Comparison of ENCODE assay signal across 22 cellular contexts in genomic region chr16:49580751-49581303, GRCh38.
DNase-seq lines count a peak whose midpoint lies in the region; ATAC-seq and TF ChIP-seq lines count a peak whose summit lies in the region.
"Had no signal": no experiment of that assay in that cellular context is flagged by ENCODE, and none has a peak within 500 bp of the region (broad histone marks: within the 10 kb centered on the region; RNA-seq: fewer than 3 reads in every experiment).

No MANE protein-coding gene starts in this region.

- H3K27me3 Mint-ChIP-seq in brain: peaks cover 47% of the 10 kb centered on the region
- H3K27me3 Mint-ChIP-seq in activated T-helper 1 cell treated with anti-CD3 and anti-CD28 coated beads, Interleukin-12 subunit alpha, Interleukin-12 subunit beta, Interleukin-2, Interleukin-4 antibody, amounts not matched to agents 30 ng/mL and 10 ng/mL and 1 ng/mL, durations not matched to agents 14 hours and 24 hours and 36 hours (ENCODE audit: insufficient read depth): no peaks in the 10 kb centered on the region
- H3K27me3 Mint-ChIP-seq: activated CD4-positive, alpha-beta T cell treated with anti-CD3 and anti-CD28 coated beads for 36 hours; activated naive CD8-positive, alpha-beta T cell; naive thymus-derived CD4-positive, alpha-beta T cell; stimulated activated naive CD8-positive, alpha-beta T cell treated with anti-CD3 and anti-CD28 coated beads, Interleukin-15, amount 100 ng/mL, for 72 hours had no signal

- TF ChIP-seq CTCF in IMR-90 (conservative IDR thresholded peaks at IDR 0.05; ENCODE audit: low read depth, low read length): no peak
- TF ChIP-seq CTCF in brain (conservative IDR thresholded peaks at IDR 0.05): no peak
- TF ChIP-seq CTCF in stomach (IDR thresholded peaks at IDR 0.05): no peak

- no peaks in the 10 kb centered on the region for H3K36me3 ChIP-seq in IMR-90 (ENCODE audit: control insufficient read depth, insufficient read depth, low read length)
- H3K36me3 ChIP-seq in mesenchymal stem cell (ENCODE audit: control insufficient read depth in 1 of 2, insufficient read depth in 2 of 2, low read depth in 1 of 2, low read length in 2 of 2): no peaks in the 10 kb centered on the region
- H3K36me3 ChIP-seq in stomach: no peaks in the 10 kb centered on the region
- H3K36me3 ChIP-seq: MG63, ovary had no signal

- H4K8ac ChIP-seq in IMR-90 (ENCODE audit: low read depth in 2 of 2, low read length in 2 of 2) (no peak overlapping the region), mesenchymal stem cell (ENCODE audit: low read length) (no peak overlapping the region)

- TF ChIP-seq RAD21 in IMR-90 (IDR thresholded peaks at IDR 0.05; ENCODE audit: low read length): no peak

- H3K27ac Mint-ChIP-seq in brain: peak overlapping the region in 3 of 5 experiments; percentile 39 to 83 (median 67)
- H3K27ac Mint-ChIP-seq in activated T-helper 1 cell treated with anti-CD3 and anti-CD28 coated beads, Interleukin-12 subunit alpha, Interleukin-12 subunit beta, Interleukin-2, Interleukin-4 antibody, amounts not matched to agents 30 ng/mL and 10 ng/mL and 1 ng/mL, durations not matched to agents 14 hours and 24 hours and 36 hours: no peak overlapping the region
- H3K27ac Mint-ChIP-seq: activated CD4-positive, alpha-beta T cell treated with anti-CD3 and anti-CD28 coated beads for 36 hours; activated naive CD8-positive, alpha-beta T cell; naive thymus-derived CD4-positive, alpha-beta T cell had no signal

- H3K79me1 ChIP-seq in IMR-90 (ENCODE audit: low read depth in 1 of 2, low read length in 2 of 2): no peaks in the 10 kb centered on the region
- no peaks in the 10 kb centered on the region for H3K79me1 ChIP-seq in mesenchymal stem cell (replicated peaks; ENCODE audit: low read length, poor library complexity, severe bottlenecking)

- POLR2A ChIA-PET in IMR-90 (lab: Charles Lee; ENCODE audit: unreplicated experiment): no interaction called here

- H3K4me1 ChIP-seq in IMR-90 (ENCODE audit: control insufficient read depth, insufficient read depth, low read length) (no peaks in the 10 kb centered on the region), mesenchymal stem cell (ENCODE audit: control insufficient read depth, insufficient read depth, low read depth, low read length) (no peaks in the 10 kb centered on the region), stomach (peaks cover 0 to 12% (median under 1%) of the 10 kb centered on the region in 4 donors)

- H2BK20ac ChIP-seq in IMR-90 (ENCODE audit: low read depth, low read length): no peak overlapping the region

- dilution Hi-C loops in IMR-90 (cut with HindIII; ENCODE audit: low sequenced_read_pairs, unreplicated experiment): no loop called here

- H4K5ac ChIP-seq in IMR-90 (ENCODE audit: low read depth, low read length): no peak overlapping the region

- no peak overlapping the region for H3K56ac ChIP-seq in IMR-90 (ENCODE audit: extremely low read depth, insufficient read depth, low read length)

- H3K27ac ChIP-seq in IMR-90 (ENCODE audit: insufficient read depth, low read length): no peak overlapping the region
- no peak overlapping the region for H3K27ac ChIP-seq in mesenchymal stem cell (ENCODE audit: low read length, poor library complexity, severe bottlenecking)
- H3K27ac ChIP-seq in stomach: peak overlapping the region in 3 of 5 donors; percentile 28 to 39 (median 33)
- H3K27ac ChIP-seq: C4-2B, HL-60 had no signal

- no peak overlapping the region for H2BK15ac ChIP-seq in IMR-90 (ENCODE audit: low read depth, low read length)
- no peak overlapping the region for H2BK15ac ChIP-seq in mesenchymal stem cell (ENCODE audit: low read depth, poor library complexity, severe bottlenecking)

- H2BK12ac ChIP-seq in mesenchymal stem cell (ENCODE audit: low read length in 2 of 2): no peak overlapping the region

- H3K4me3 Mint-ChIP-seq in brain: no peak overlapping the region
- no peak overlapping the region for H3K4me3 Mint-ChIP-seq in activated T-helper 1 cell treated with anti-CD3 and anti-CD28 coated beads, Interleukin-12 subunit alpha, Interleukin-12 subunit beta, Interleukin-2, Interleukin-4 antibody, amounts not matched to agents 30 ng/mL and 10 ng/mL and 1 ng/mL, durations not matched to agents 14 hours and 24 hours and 36 hours
- H3K4me3 Mint-ChIP-seq: activated CD4-positive, alpha-beta T cell treated with anti-CD3 and anti-CD28 coated beads for 36 hours; activated naive CD8-positive, alpha-beta T cell; naive thymus-derived CD4-positive, alpha-beta T cell; stimulated activated naive CD8-positive, alpha-beta T cell treated with anti-CD3 and anti-CD28 coated beads, Interleukin-15, amount 100 ng/mL, for 72 hours had no signal

- H3K14ac ChIP-seq in IMR-90 (replicated peaks; ENCODE audit: low read depth, low read length) (no peak overlapping the region), mesenchymal stem cell (ENCODE audit: low read length in 2 of 2) (no peak overlapping the region)

- H3K23ac ChIP-seq in IMR-90 (ENCODE audit: low read depth, low read length): no peak overlapping the region
- H3K23ac ChIP-seq in mesenchymal stem cell (ENCODE audit: low read length in 2 of 2): no peak overlapping the region

- H3K4me3 ChIP-seq in IMR-90 (ENCODE audit: insufficient read depth, low read depth, low read length): peak overlapping the region; percentile 23; the same call in 1 of the 2 replicates
- H3K4me3 ChIP-seq in mesenchymal stem cell (ENCODE audit: insufficient read depth in 1 of 2, low read depth in 1 of 2, low read length in 2 of 2): peak overlapping the region in 1 of 2 experiments; percentile 69
- peak overlapping the region in 3 of 4 donors; percentile 0 to 10 (median 9) for H3K4me3 ChIP-seq in stomach
- H3K4me3 ChIP-seq: MG63, ovary, smooth muscle cell had no signal

- H3K9ac ChIP-seq in IMR-90 (ENCODE audit: low read depth, low read length) (no peak overlapping the region), mesenchymal stem cell (ENCODE audit: low read length) (peak overlapping the region; percentile 87)

- peaks cover 81% of the 10 kb centered on the region for H3K4me1 Mint-ChIP-seq in brain
- no peaks in the 10 kb centered on the region for H3K4me1 Mint-ChIP-seq in activated T-helper 1 cell treated with anti-CD3 and anti-CD28 coated beads, Interleukin-12 subunit alpha, Interleukin-12 subunit beta, Interleukin-2, Interleukin-4 antibody, amounts not matched to agents 30 ng/mL and 10 ng/mL and 1 ng/mL, durations not matched to agents 14 hours and 24 hours and 36 hours (ENCODE audit: low read depth)
- H3K4me1 Mint-ChIP-seq: activated CD4-positive, alpha-beta T cell treated with anti-CD3 and anti-CD28 coated beads for 36 hours; naive thymus-derived CD4-positive, alpha-beta T cell; stimulated activated naive CD8-positive, alpha-beta T cell treated with anti-CD3 and anti-CD28 coated beads, Interleukin-15, amount 100 ng/mL, for 72 hours had no signal

- CTCF ChIA-PET in IMR-90 (lab: Yijun Ruan, JAX): no interaction called here

- H2BK120ac ChIP-seq in IMR-90 (ENCODE audit: low read depth, low read length) (no peak overlapping the region), mesenchymal stem cell (ENCODE audit: low read depth, low read length) (no peak overlapping the region)

- in situ Hi-C loops in IMR-90 (cut with MboI; ENCODE audit: low sequenced_read_pairs) (no loop called here), KBM-7 (cut with MboI; ENCODE audit: low pct_unique_long_range_greater_than_20kb, low sequenced_read_pairs) (no loop called here)

- intact Hi-C loops in IMR-90 (cut with micrococcal nuclease): no loop called here
- intact Hi-C loops in stomach (cut with DNase I; ENCODE audit: low total_unique reads): no loop called here
- intact Hi-C loops in activated T-helper 1 cell treated with anti-CD3 and anti-CD28 coated beads, Interleukin-12 subunit alpha, Interleukin-12 subunit beta, Interleukin-2, Interleukin-4 antibody, amounts not matched to agents 30 ng/mL and 10 ng/mL and 1 ng/mL, durations not matched to agents 14 hours and 24 hours and 36 hours (cut with micrococcal nuclease): no loop called here

- peak; percentile 73 for ATAC-seq in IMR-90 (ENCODE audit: low read depth)
- no peak for ATAC-seq in stimulated activated naive CD8-positive, alpha-beta T cell treated with anti-CD3 and anti-CD28 coated beads, Interleukin-15, Interleukin-2, amounts not matched to agents 100 U/mL and 50 U/mL, for 24 hours
- ATAC-seq: activated CD4-positive, alpha-beta T cell treated with anti-CD3 and anti-CD28 coated beads for 36 hours; naive thymus-derived CD4-positive, alpha-beta T cell; stimulated activated naive CD8-positive, alpha-beta T cell treated with anti-CD3 and anti-CD28 coated beads, Interleukin-15, amount 100 ng/mL, for 72 hours had no signal

- H3K18ac ChIP-seq in IMR-90 (ENCODE audit: low read depth, low read length) (no peak overlapping the region), mesenchymal stem cell (ENCODE audit: low read depth in 1 of 2, low read length in 2 of 2) (no peak overlapping the region)

- no peak overlapping the region for H3K4ac ChIP-seq in IMR-90 (ENCODE audit: low read depth, low read length)
- H3K4ac ChIP-seq in mesenchymal stem cell (ENCODE audit: low read depth in 1 of 2, low read length in 2 of 2): no peak overlapping the region

- no peaks in the 10 kb centered on the region for H3K9me1 ChIP-seq in IMR-90 (ENCODE audit: insufficient read depth, low read length)

- H4K91ac ChIP-seq in IMR-90 (ENCODE audit: insufficient read depth, low read depth, low read length) (no peak overlapping the region), mesenchymal stem cell (ENCODE audit: low read length) (no peak overlapping the region)

- 15% methylated on average over 3 of the region's 16 CpGs; no CpG with 5 or more reads in 1 of the 2 experiments for whole genome bisulfite sequencing in IMR-90 (ENCODE audit: extremely low coverage in 2 of 2, insufficient read length in 1 of 2), 2 experiments
- 79% methylated on average over 14 of the region's 16 CpGs for WGBS in mesenchymal stem cell
- 27 to 36% (median 34%) methylated on average over 16 of the region's 16 CpGs for WGBS in stomach, 5 donors

- H3K36me3 Mint-ChIP-seq in brain: no peaks in the 10 kb centered on the region
- H3K36me3 Mint-ChIP-seq in activated T-helper 1 cell treated with anti-CD3 and anti-CD28 coated beads, Interleukin-12 subunit alpha, Interleukin-12 subunit beta, Interleukin-2, Interleukin-4 antibody, amounts not matched to agents 30 ng/mL and 10 ng/mL and 1 ng/mL, durations not matched to agents 14 hours and 24 hours and 36 hours (ENCODE audit: low read depth): no peaks in the 10 kb centered on the region
- H3K36me3 Mint-ChIP-seq: activated naive CD8-positive, alpha-beta T cell; naive thymus-derived CD4-positive, alpha-beta T cell had no signal

- H2AK5ac ChIP-seq in IMR-90 (ENCODE audit: low read depth, low read length) (no peak overlapping the region), mesenchymal stem cell (ENCODE audit: low read length, severe bottlenecking) (no peak overlapping the region)

- H3K27me3 ChIP-seq in IMR-90 (ENCODE audit: control insufficient read depth, insufficient read depth, low read length) (peaks cover 22% of the 10 kb centered on the region), mesenchymal stem cell (ENCODE audit: control insufficient read depth in 1 of 2, insufficient read depth in 1 of 2, low read length in 2 of 2) (peaks cover 3 to 4% of the 10 kb centered on the region in 2 experiments), stomach (no peaks in the 10 kb centered on the region)
- H3K27me3 ChIP-seq: MG63, ovary had no signal

- peak; percentile 10 for DNase-seq in IMR-90
- no peak for DNase-seq in mesenchymal stem cell
- DNase-seq in stomach: no peak
- DNase-seq in stimulated activated naive CD8-positive, alpha-beta T cell treated with anti-CD3 and anti-CD28 coated beads, Interleukin-15, Interleukin-2, amounts not matched to agents 100 U/mL and 50 U/mL, for 24 hours: no peak
- DNase-seq in NCI-H1436 (lab: John Stamatoyannopoulos, UW): no peak
- no peak for DNase-seq in activated T-helper 1 cell treated with anti-CD3 and anti-CD28 coated beads, Interleukin-12 subunit alpha, Interleukin-12 subunit beta, Interleukin-2, Interleukin-4 antibody, amounts not matched to agents 30 ng/mL and 10 ng/mL and 1 ng/mL, durations not matched to agents 14 hours and 24 hours and 36 hours (ENCODE audit: low spot score)
- DNase-seq in KBM-7: no peak
- DNase-seq: activated CD4-positive, alpha-beta T cell treated with anti-CD3 and anti-CD28 coated beads for 36 hours; foreskin fibroblast; mesendoderm; MG63; naive thymus-derived CD4-positive, alpha-beta T cell; NCI-H146; NCI-H526; stimulated activated CD4-positive, alpha-beta T cell treated with anti-CD3 and anti-CD28 coated beads, Interleukin-4, amount 100 ng/mL, for 1 hour; stimulated activated naive CD8-positive, alpha-beta T cell treated with anti-CD3 and anti-CD28 coated beads, Interleukin-15, amount 100 ng/mL, for 72 hours had no signal

- no peaks in the 10 kb centered on the region for H3K9me3 Mint-ChIP-seq in brain
- H3K9me3 Mint-ChIP-seq in activated T-helper 1 cell treated with anti-CD3 and anti-CD28 coated beads, Interleukin-12 subunit alpha, Interleukin-12 subunit beta, Interleukin-2, Interleukin-4 antibody, amounts not matched to agents 30 ng/mL and 10 ng/mL and 1 ng/mL, durations not matched to agents 14 hours and 24 hours and 36 hours: no peaks in the 10 kb centered on the region
- H3K9me3 Mint-ChIP-seq: naive thymus-derived CD4-positive, alpha-beta T cell; stimulated activated naive CD8-positive, alpha-beta T cell treated with anti-CD3 and anti-CD28 coated beads, Interleukin-15, amount 100 ng/mL, for 72 hours had no signal

- H3K4me2 ChIP-seq in IMR-90 (ENCODE audit: low read depth, low read length) (peak overlapping the region; percentile 67; the same call in 1 of the 2 replicates), mesenchymal stem cell (ENCODE audit: low read length, poor library complexity, severe bottlenecking) (no peak overlapping the region)
- H3K4me2 ChIP-seq: smooth muscle cell had no signal

- H2AFZ ChIP-seq in IMR-90 (replicated peaks; ENCODE audit: low read length, poor library complexity) (peak overlapping the region; percentile 28), mesenchymal stem cell (ENCODE audit: low read depth, low read length) (no peak overlapping the region)

- TF ChIP-seq EP300 in stomach (IDR thresholded peaks at IDR 0.05): no peak

- H3K9me3 ChIP-seq in IMR-90 (ENCODE audit: control insufficient read depth, insufficient read depth, low read length): no peaks in the 10 kb centered on the region
- no peaks in the 10 kb centered on the region for H3K9me3 ChIP-seq in mesenchymal stem cell (ENCODE audit: control insufficient read depth, low read length)
- H3K9me3 ChIP-seq in stomach: no peaks in the 10 kb centered on the region
- H3K9me3 ChIP-seq: MG63, ovary had no signal

- no TSS peak for BruUV-seq in IMR-90 (replicated peaks; lab: Mats Ljungman, UMichigan)

- no peaks in the 10 kb centered on the region for H4K20me1 ChIP-seq in IMR-90 (ENCODE audit: insufficient read depth, low read length)

- H2AK9ac ChIP-seq in IMR-90 (replicated peaks; ENCODE audit: low read depth, low read length, poor library complexity): no peak overlapping the region

- H2BK5ac ChIP-seq in IMR-90 (ENCODE audit: low read depth, low read length, poor library complexity, severe bottlenecking) (no peak overlapping the region), mesenchymal stem cell (ENCODE audit: low read depth, low read length, poor library complexity, severe bottlenecking) (no peak overlapping the region)

- TF ChIP-seq POLR2A in IMR-90 (IDR thresholded peaks at IDR 0.05; ENCODE audit: low read depth, low read length) (no peak), stomach (IDR thresholded peaks at IDR 0.05) (no peak)

Comparison
In these comparisons a context has a peak if more than half of its experiments do, and no peak if none do; other contexts are left out.
1. H3K27ac ChIP-seq: peak in stomach (3 of 5); none in IMR-90 (single experiment) and mesenchymal stem cell (single experiment).